Comparison of ENCODE assay signal across 13 cellular contexts in genomic region chr2:190792956-190793888, GRCh38.
DNase-seq lines count a peak whose midpoint lies in the region; ATAC-seq and TF ChIP-seq lines count a peak whose summit lies in the region.
"Had no signal": no experiment of that assay in that cellular context is flagged by ENCODE, and none has a peak within 500 bp of the region (broad histone marks: within the 10 kb centered on the region; RNA-seq: fewer than 3 reads in every experiment).

No MANE protein-coding gene starts in this region.

- peaks cover 24% of the 10 kb centered on the region for H3K4me1 Mint-ChIP-seq in T-helper 1 cell treated with Interleukin-12 subunit alpha and Interleukin-12 subunit beta and Interleukin-4 antibody, amounts not matched to agents 30 μg/mL and 1 μg/mL, for 36 hours (ENCODE audit: low read depth)
- peaks cover 41% of the 10 kb centered on the region for H3K4me1 Mint-ChIP-seq in progenitor cell of endocrine pancreas (ENCODE audit: low read depth)
- H3K4me1 Mint-ChIP-seq: IgD-negative memory B cell had no signal

- no peak for ATAC-seq in GM21360 (IDR thresholded peaks at IDR 0.05; ENCODE audit: unreplicated experiment)
- ATAC-seq: sciatic nerve had no signal

- no peaks in the 10 kb centered on the region for H4K20me1 ChIP-seq in MM.1S (ENCODE audit: insufficient read depth, low read length)

- no peak for TF ChIP-seq CTCF in progenitor cell of endocrine pancreas (IDR thresholded peaks at IDR 0.05; ENCODE audit: unreplicated experiment)
- TF ChIP-seq CTCF in MM.1S (IDR thresholded peaks at IDR 0.05; ENCODE audit: low read length) = no peak

- no peak overlapping the region for H3K27ac ChIP-seq in MM.1S (ENCODE audit: low read length)

- no peak overlapping the region for H3K27ac Mint-ChIP-seq in T-helper 1 cell treated with Interleukin-12 subunit alpha and Interleukin-12 subunit beta and Interleukin-4 antibody, amounts not matched to agents 30 μg/mL and 1 μg/mL, for 36 hours
- H3K27ac Mint-ChIP-seq in progenitor cell of endocrine pancreas = peak overlapping the region; percentile 7
- H3K27ac Mint-ChIP-seq: IgD-negative memory B cell had no signal

- H3K4me1 ChIP-seq in MM.1S (ENCODE audit: low read length) = no peaks in the 10 kb centered on the region

- H3K4me3 Mint-ChIP-seq in T-helper 1 cell treated with Interleukin-12 subunit alpha and Interleukin-12 subunit beta and Interleukin-4 antibody, amounts not matched to agents 30 μg/mL and 1 μg/mL, for 36 hours = peak overlapping the region; percentile 4
- H3K4me3 Mint-ChIP-seq in progenitor cell of endocrine pancreas (ENCODE audit: low read depth) = no peak overlapping the region
- H3K4me3 Mint-ChIP-seq: IgD-negative memory B cell had no signal

- H3K79me2 ChIP-seq in MM.1S (ENCODE audit: low read length) = no peaks in the 10 kb centered on the region

- no peak overlapping the region for H3K4me3 ChIP-seq in MM.1S (ENCODE audit: low read length)

- H3K4me2 ChIP-seq in MM.1S (ENCODE audit: low read depth, low read length) = no peak overlapping the region

- H3K36me3 Mint-ChIP-seq in T-helper 1 cell treated with Interleukin-12 subunit alpha and Interleukin-12 subunit beta and Interleukin-4 antibody, amounts not matched to agents 30 μg/mL and 1 μg/mL, for 36 hours (ENCODE audit: low read depth) = no peaks in the 10 kb centered on the region
- no peaks in the 10 kb centered on the region for H3K36me3 Mint-ChIP-seq in progenitor cell of endocrine pancreas (ENCODE audit: insufficient read depth)
- H3K36me3 Mint-ChIP-seq: IgD-negative memory B cell had no signal

- no peaks in the 10 kb centered on the region for H3K9me3 ChIP-seq in MM.1S (replicated peaks; ENCODE audit: insufficient read depth, low read length)

- H3K27me3 ChIP-seq in MM.1S (replicated peaks; ENCODE audit: insufficient read depth, low read length) = no peaks in the 10 kb centered on the region

- H3K36me3 ChIP-seq in MM.1S (replicated peaks; ENCODE audit: insufficient read depth, low read length) = no peaks in the 10 kb centered on the region

- no peaks in the 10 kb centered on the region for H3K9me3 Mint-ChIP-seq in T-helper 1 cell treated with Interleukin-12 subunit alpha and Interleukin-12 subunit beta and Interleukin-4 antibody, amounts not matched to agents 30 μg/mL and 1 μg/mL, for 36 hours
- peaks cover 3% of the 10 kb centered on the region for H3K9me3 Mint-ChIP-seq in progenitor cell of endocrine pancreas (ENCODE audit: low read depth)
- H3K9me3 Mint-ChIP-seq: IgD-negative memory B cell had no signal

- H3K9me2 ChIP-seq in MM.1S (replicated peaks; ENCODE audit: insufficient read depth, low read length) = no peaks in the 10 kb centered on the region

- no peaks in the 10 kb centered on the region for H3F3A ChIP-seq in MM.1S (ENCODE audit: insufficient read depth, low read length)

- DNase-seq in T-helper 1 cell (no peak), NCI-H2081 (lab: John Stamatoyannopoulos, UW) (peak; percentile 7 to 27), dermis microvascular lymphatic vessel endothelial cell (ENCODE audit: low read depth in 2 of 2) (peak; percentile 27 to 70), progenitor cell of endocrine pancreas (ENCODE audit: low spot score, unreplicated experiment) (no peak), MM.1S (no peak), UCSD-AML1 (lab: John Stamatoyannopoulos, UW; ENCODE audit: unreplicated experiment) (no peak)
- DNase-seq: GF-D8, NCI-H1105, NCI-H524 treated with DMSO at 0.1 percent for 48 hours had no signal

- no peaks in the 10 kb centered on the region for H3K27me3 Mint-ChIP-seq in T-helper 1 cell treated with Interleukin-12 subunit alpha and Interleukin-12 subunit beta and Interleukin-4 antibody, amounts not matched to agents 30 μg/mL and 1 μg/mL, for 36 hours (ENCODE audit: low read depth)
- no peaks in the 10 kb centered on the region for H3K27me3 Mint-ChIP-seq in progenitor cell of endocrine pancreas
- H3K27me3 Mint-ChIP-seq: IgD-negative memory B cell had no signal

- H2AFZ ChIP-seq in MM.1S (ENCODE audit: low read length) = no peak overlapping the region

- no peak overlapping the region for H3K9ac ChIP-seq in MM.1S (ENCODE audit: low read length)

Comparison
In these comparisons a context has a peak if more than half of its experiments do, and no peak if none do; other contexts are left out.
1. DNase-seq: peak in NCI-H2081 (2 of 2) and dermis microvascular lymphatic vessel endothelial cell (2 of 2); none in T-helper 1 cell (0 of 5), progenitor cell of endocrine pancreas (single experiment), MM.1S (single experiment) and UCSD-AML1 (single experiment).